8 cellular contexts compared by ENCODE assay signal in genomic region chr20:47354388-47354709, GRCh38. TPM values are rescaled to one million over a fixed set of nuclear protein-coding genes. Genes with fewer than 3 reads are reported as not detected.
DNase-seq lines count a peak whose midpoint lies in the region; ATAC-seq and TF ChIP-seq lines count a peak whose summit lies in the region.

No MANE protein-coding gene starts in this region.

- H3K9me3 Mint-ChIP-seq in activated T-cell treated with anti-CD3 and anti-CD28 coated beads, Interleukin-2, amount 50 U/mL, for 4 hours = no peaks in the 10 kb centered on the region

- ATAC-seq in activated T-cell treated with anti-CD3 and anti-CD28 coated beads, Interleukin-2, amount 50 U/mL, for 4 hours = no peak
- ATAC-seq in thoracic aorta (ENCODE audit: insufficient number of reproducible peaks, low FRiP score, low read depth) = no peak
- no peak for ATAC-seq in HG03354 (IDR thresholded peaks at IDR 0.05; ENCODE audit: poor library complexity, severe bottlenecking, unreplicated experiment)

- no peak for DNase-seq in activated T-cell treated with anti-CD3 and anti-CD28 coated beads, Interleukin-2, amount 50 U/mL, for 4 hours
- DNase-seq in activated T-cell treated with anti-CD3 and anti-CD28 coated beads, Interleukin-2, amount 50 U/mL, for 48 hours = no peak
- DNase-seq in kidney epithelial cell (ENCODE audit: low read depth) (no peak), thoracic aorta (ENCODE audit: low spot score) (no peak)
- DNase-seq in stimulated activated CD4-positive, alpha-beta T cell treated with anti-CD3 and anti-CD28 coated beads, Interleukin-4, amount 100 ng/mL, for 24 hours = no peak
- no peak for DNase-seq in stimulated activated CD4-positive, alpha-beta T cell treated with anti-CD3 and anti-CD28 coated beads, Interleukin-15, amount 100 ng/mL, for 24 hours

- H3K27me3 Mint-ChIP-seq in activated T-cell treated with anti-CD3 and anti-CD28 coated beads, Interleukin-2, amount 50 U/mL, for 4 hours (ENCODE audit: low read depth) = no peaks in the 10 kb centered on the region

- peak overlapping the region; percentile 32 for H3K4me3 ChIP-seq in kidney epithelial cell (ENCODE audit: low read depth, low read length)
- H3K4me3 ChIP-seq in thoracic aorta = no peak overlapping the region

- H3K36me3 Mint-ChIP-seq in activated T-cell treated with anti-CD3 and anti-CD28 coated beads, Interleukin-2, amount 50 U/mL, for 4 hours (ENCODE audit: insufficient read depth) = peaks cover 3% of the 10 kb centered on the region

- H3K27ac ChIP-seq in angular gyrus (ENCODE audit: low read depth, low read length) (peak overlapping the region; percentile 100), thoracic aorta (peak overlapping the region; percentile 97 to 100)

- H3K9me3 ChIP-seq in thoracic aorta = no peaks in the 10 kb centered on the region

- H3K27me3 ChIP-seq in kidney epithelial cell (ENCODE audit: control insufficient read depth, insufficient read depth, low read length) = no peaks in the 10 kb centered on the region
- no peaks in the 10 kb centered on the region for H3K27me3 ChIP-seq in thoracic aorta (replicated peaks; ENCODE audit: insufficient read depth)

- H3K4me1 Mint-ChIP-seq in activated T-cell treated with anti-CD3 and anti-CD28 coated beads, Interleukin-2, amount 50 U/mL, for 4 hours (ENCODE audit: low read depth) = peaks cover 43% of the 10 kb centered on the region

- no peak for TF ChIP-seq CTCF in kidney epithelial cell (IDR thresholded peaks at IDR 0.05; ENCODE audit: insufficient read depth, low read length, poor library complexity, severe bottlenecking)
- no peak for TF ChIP-seq CTCF in thoracic aorta (IDR thresholded peaks at IDR 0.05)

- H3K4me3 Mint-ChIP-seq in activated T-cell treated with anti-CD3 and anti-CD28 coated beads, Interleukin-2, amount 50 U/mL, for 4 hours = peak overlapping the region; percentile 87

- peaks cover 92 to 100% of the 10 kb centered on the region in 2 donors for H3K4me1 ChIP-seq in thoracic aorta (ENCODE audit: control insufficient read depth in 1 of 2, low read depth in 2 of 2)

- H3K36me3 ChIP-seq in kidney epithelial cell (ENCODE audit: control insufficient read depth, insufficient read depth, low read length) (no peaks in the 10 kb centered on the region), thoracic aorta (no peaks in the 10 kb centered on the region)

RNA-seq across cellular contexts. Expression of gene ZMYND8, which starts 2.1 kb away (rescaled TPM):
- total RNA-seq in activated T-cell treated with anti-CD3 and anti-CD28 coated beads, Interleukin-2, amount 50 U/mL, for 4 hours = 10 to 100 TPM; 15.6 to 18.7 (median 17.5) TPM
- total RNA-seq in kidney epithelial cell (19.2 and 20.8 TPM in 2 replicates), thoracic aorta (10 to 100 TPM; 17.9 to 27.2 TPM)
